In genomic region chr10:131682271-131682962, GRCh38 we compare ENCODE assay signal across 23 cellular contexts.
"Had no signal": no experiment of that assay in that cellular context is flagged by ENCODE, and none has a peak within 500 bp of the region (broad histone marks: within the 10 kb centered on the region; RNA-seq: fewer than 3 reads in every experiment).

No MANE protein-coding gene starts in this region.

- FAIRE-seq: HepG2, RCC 7860 had no signal

- H3K4me3 ChIP-seq: SJSA1, SK-N-MC had no signal

- H3K36me3 ChIP-seq: SJSA1 had no signal

- DNase-seq: IMR-90, Karpas-422, KG1, MM.1S, NCI-H1092 treated with DMSO at 0.1 percent for 48 hours, NCI-H1436, NCI-H187, NCI-H2029, NCI-H2081 treated with DMSO at 0.1 percent for 48 hours, NCI-H2171, NCI-H226, NCI-H446, NCI-H510A, NCI-H524 treated with DMSO at 0.1 percent for 48 hours, NCI-H69, NCI-H774, Right ventricle myocardium superior, RPMI8226, SIG-M5 had no signal

- H3K27me3 ChIP-seq: SJSA1 had no signal

- H3K27ac ChIP-seq: SJSA1, SK-N-MC had no signal

- H3K4me1 ChIP-seq: SJSA1 had no signal
